ENCODE assay signal across 7 cellular contexts in genomic region chr6:106630366-106630765, GRCh38. TPM values are rescaled to one million over a fixed set of nuclear protein-coding genes. Genes with fewer than 3 reads are reported as not detected.
A peak's percentile ranks its signal among the peaks of the same experiment; 100 is the strongest.
DNase-seq lines count a peak whose midpoint lies in the region; ATAC-seq and TF ChIP-seq lines count a peak whose summit lies in the region.

No MANE protein-coding gene starts in this region.

- ATAC-seq in psoas muscle (no peak), GM18505 (IDR thresholded peaks at IDR 0.05; ENCODE audit: unreplicated experiment) (no peak), GM21423 (IDR thresholded peaks at IDR 0.05; ENCODE audit: unreplicated experiment) (no peak)

- H3K27ac ChIP-seq in psoas muscle, result no peak overlapping the region

- TF ChIP-seq CTCF in GM13976 (IDR thresholded peaks at IDR 0.05; ENCODE audit: borderline replicate concordance, control extremely low read depth, extremely low read depth, insufficient read depth, missing control alignments) (no peak), epithelial cell of esophagus (IDR thresholded peaks at IDR 0.05; ENCODE audit: insufficient read depth, low read depth, low read length, missing control alignments) (no peak), psoas muscle (IDR thresholded peaks at IDR 0.05) (no peak)

- 58 to 67% (median 63%) methylated on average over 5 of the region's 5 CpGs for WGBS in psoas muscle, 3 donors

- peak overlapping the region; percentile 82 for H3K9ac ChIP-seq in NT2/D1 (ENCODE audit: insufficient read length, low read depth)

- DNase-seq in GM13976 (ENCODE audit: low spot score), result peak; percentile 41
- DNase-seq in NT2/D1 (ENCODE audit: low read depth, low spot score), result no peak
- DNase-seq in epithelial cell of esophagus (ENCODE audit: low read depth), result no peak
- no peak for DNase-seq in psoas muscle
- no peak for DNase-seq in kidney glomerular epithelial cell (lab: John Stamatoyannopoulos, UW)

- H3K4me3 ChIP-seq in NT2/D1 (ENCODE audit: insufficient read length, low read depth) (peak overlapping the region; percentile 54), epithelial cell of esophagus (ENCODE audit: low read length) (peak overlapping the region; percentile 98), psoas muscle (peak overlapping the region; percentile 87)

- in situ Hi-C loops in GM13976 (cut with MboI; ENCODE audit: low sequenced_read_pairs, unreplicated experiment), result no loop called here

- no peaks in the 10 kb centered on the region for H3K4me1 ChIP-seq in NT2/D1 (ENCODE audit: insufficient read depth, insufficient read length)
- H3K4me1 ChIP-seq in psoas muscle, result peaks cover 11% of the 10 kb centered on the region

- intact Hi-C loops in psoas muscle (cut with DNase I), result no loop called here

- H3K27me3 ChIP-seq in NT2/D1 (ENCODE audit: insufficient read depth, insufficient read length) (no peaks in the 10 kb centered on the region), psoas muscle (ENCODE audit: insufficient read depth in 3 of 3, low read length in 2 of 3) (no peaks in the 10 kb centered on the region)

- TF ChIP-seq POLR2A in GM18505 (IDR thresholded peaks at IDR 0.05; ENCODE audit: borderline replicate concordance, extremely low read depth, insufficient read depth, insufficient read length), result no peak

- H3K36me3 ChIP-seq in NT2/D1 (ENCODE audit: insufficient read depth, insufficient read length, low read length), result peaks cover 5% of the 10 kb centered on the region
- H3K36me3 ChIP-seq in psoas muscle (ENCODE audit: insufficient read depth in 1 of 2, low read depth in 1 of 2), result no peaks in the 10 kb centered on the region

- H3K9me3 ChIP-seq in NT2/D1 (ENCODE audit: insufficient read depth, low read length) (no peaks in the 10 kb centered on the region), psoas muscle (no peaks in the 10 kb centered on the region)

RNA-seq across cellular contexts. Expression of gene QRSL1, which starts 1.0 kb away (rescaled TPM):
- 10 to 100 TPM; 14.8 to 23.6 (median 19.7) TPM for total RNA-seq in psoas muscle
- 10 to 100 TPM; 17.1 to 27.2 (median 20.2) TPM for polyA plus RNA-seq in psoas muscle

RNA-seq across cellular contexts. Expression of gene RTN4IP1, which starts 1.1 kb away (rescaled TPM):
- 10 to 100 TPM; 10.0 to 14.4 (median 11.5) TPM for total RNA-seq in psoas muscle
- polyA plus RNA-seq in psoas muscle, result 10 to 100 TPM; 10.5 to 25.6 (median 18.4) TPM
